9 cellular contexts compared by ENCODE assay signal in the genomic region with DNA sequence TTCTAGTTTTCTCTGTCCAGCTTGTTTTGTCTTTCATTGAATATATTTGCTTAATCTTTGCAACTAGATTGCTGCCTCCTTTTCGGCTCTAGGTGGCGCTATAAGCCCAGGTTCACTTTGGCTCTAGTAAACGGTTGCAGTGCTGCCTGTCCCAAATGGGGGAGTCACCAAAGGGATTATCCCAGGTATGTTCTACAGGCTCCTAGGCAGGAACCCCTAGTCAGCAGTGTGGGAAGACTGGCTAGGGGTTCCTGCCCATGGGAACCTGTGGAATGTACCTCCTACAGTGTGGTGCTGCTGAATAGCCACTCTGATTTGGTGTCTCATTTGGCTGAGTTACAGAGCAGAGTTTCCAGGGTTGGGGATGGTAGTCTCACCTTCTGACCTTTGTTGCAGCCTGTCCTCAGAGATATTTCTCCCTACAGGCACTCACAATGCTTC.
A peak's percentile ranks its signal among the peaks of the same experiment; 100 is the strongest.
DNase-seq lines count a peak whose midpoint lies in the region; ATAC-seq, FAIRE-seq and TF ChIP-seq lines count a peak whose summit lies in the region.
"Had no signal": no experiment of that assay in that cellular context is flagged by ENCODE, and none has a peak within 500 bp of the region (broad histone marks: within the 10 kb centered on the region; RNA-seq: fewer than 3 reads in every experiment).

No MANE protein-coding gene starts in this region.

- H3K27me3 ChIP-seq in SU-DHL-6 (ENCODE audit: low read length) = no peaks in the 10 kb centered on the region
- H3K27me3 ChIP-seq: BLaER1 treated with 17β-estradiol and CSF1 and Interleukin-3, amounts not matched to agents 10 nM and 100 nM had no signal

- H3K4me3 ChIP-seq in SU-DHL-6 (ENCODE audit: insufficient read depth, low read length, poor library complexity, severe bottlenecking) = no peak overlapping the region
- H3K4me3 ChIP-seq: BLaER1 treated with 17β-estradiol and CSF1 and Interleukin-3, amounts not matched to agents 10 nM and 100 nM had no signal

- no peak overlapping the region for H3K4me2 ChIP-seq in SU-DHL-6 (ENCODE audit: low read depth, low read length, poor library complexity, severe bottlenecking)
- H3K4me2 ChIP-seq: BLaER1 treated with 17β-estradiol and CSF1 and Interleukin-3, amounts not matched to agents 10 nM and 100 nM had no signal

- TF ChIP-seq EP300 in Ishikawa (IDR thresholded peaks at IDR 0.05; ENCODE audit: borderline replicate concordance) = no peak

- H4K20me1 ChIP-seq in SU-DHL-6 (ENCODE audit: low read depth, low read length) = no peaks in the 10 kb centered on the region
- H4K20me1 ChIP-seq: BLaER1 treated with 17β-estradiol and CSF1 and Interleukin-3, amounts not matched to agents 10 nM and 100 nM had no signal

- H3K9me2 ChIP-seq in SU-DHL-6 (replicated peaks; ENCODE audit: insufficient read depth, low read length) = no peaks in the 10 kb centered on the region

- H3K36me3 ChIP-seq in SU-DHL-6 (ENCODE audit: low read length) = no peaks in the 10 kb centered on the region

- H3K79me2 ChIP-seq in SU-DHL-6 (ENCODE audit: insufficient read depth, low read length) = no peaks in the 10 kb centered on the region

- no peak overlapping the region for H3K27ac ChIP-seq in SU-DHL-6 (ENCODE audit: low read depth, low read length)
- H3K27ac ChIP-seq: BLaER1 treated with 17β-estradiol and CSF1 and Interleukin-3, amounts not matched to agents 10 nM and 100 nM had no signal

- TF ChIP-seq CTCF in SU-DHL-6 (IDR thresholded peaks at IDR 0.05; ENCODE audit: insufficient read depth, low read length, poor library complexity, severe bottlenecking) = peak; percentile 97

- no peak for ATAC-seq in HG02623 (IDR thresholded peaks at IDR 0.05; ENCODE audit: unreplicated experiment)
- ATAC-seq in GM18867 (IDR thresholded peaks at IDR 0.05; ENCODE audit: unreplicated experiment) = no peak

- peaks cover 2% of the 10 kb centered on the region; the same call in 1 of the 2 replicates for H3F3A ChIP-seq in SU-DHL-6 (ENCODE audit: insufficient read depth)

- H3K9me3 ChIP-seq in SU-DHL-6 (ENCODE audit: insufficient read depth, low read length) = no peaks in the 10 kb centered on the region

- H2AFZ ChIP-seq in SU-DHL-6 (ENCODE audit: low read depth, low read length, severe bottlenecking) = no peak overlapping the region

- no peak overlapping the region for H3K9ac ChIP-seq in SU-DHL-6 (ENCODE audit: low read length)
- H3K9ac ChIP-seq: BLaER1 treated with 17β-estradiol and CSF1 and Interleukin-3, amounts not matched to agents 10 nM and 100 nM had no signal

- peak; percentile 40 for DNase-seq in NCI-H82 (lab: John Stamatoyannopoulos, UW)
- no peak for DNase-seq in NCI-H82 treated with DMSO at 0.1 percent for 48 hours (lab: John Stamatoyannopoulos, UW; ENCODE audit: unreplicated experiment)
- peak; percentile 32 for DNase-seq in hepatic stellate cell (ENCODE audit: low spot score)
- DNase-seq in frontal cortex (ENCODE audit: low spot score in 2 of 2) = no peak

- FAIRE-seq in frontal cortex (lab: Jason Lieb, UNC) = no peak

- peak; percentile 94 for TF ChIP-seq RAD21 in Ishikawa (IDR thresholded peaks at IDR 0.05; ENCODE audit: low read depth)

TF ChIP-seq in Ishikawa, 13 proteins besides CTCF, POLR2A, EP300 and RAD21:
- TF ChIP-seq ZBTB7A (IDR thresholded peaks at IDR 0.05; ENCODE audit: low read depth) = no peak
- TF ChIP-seq, protein P1, sequence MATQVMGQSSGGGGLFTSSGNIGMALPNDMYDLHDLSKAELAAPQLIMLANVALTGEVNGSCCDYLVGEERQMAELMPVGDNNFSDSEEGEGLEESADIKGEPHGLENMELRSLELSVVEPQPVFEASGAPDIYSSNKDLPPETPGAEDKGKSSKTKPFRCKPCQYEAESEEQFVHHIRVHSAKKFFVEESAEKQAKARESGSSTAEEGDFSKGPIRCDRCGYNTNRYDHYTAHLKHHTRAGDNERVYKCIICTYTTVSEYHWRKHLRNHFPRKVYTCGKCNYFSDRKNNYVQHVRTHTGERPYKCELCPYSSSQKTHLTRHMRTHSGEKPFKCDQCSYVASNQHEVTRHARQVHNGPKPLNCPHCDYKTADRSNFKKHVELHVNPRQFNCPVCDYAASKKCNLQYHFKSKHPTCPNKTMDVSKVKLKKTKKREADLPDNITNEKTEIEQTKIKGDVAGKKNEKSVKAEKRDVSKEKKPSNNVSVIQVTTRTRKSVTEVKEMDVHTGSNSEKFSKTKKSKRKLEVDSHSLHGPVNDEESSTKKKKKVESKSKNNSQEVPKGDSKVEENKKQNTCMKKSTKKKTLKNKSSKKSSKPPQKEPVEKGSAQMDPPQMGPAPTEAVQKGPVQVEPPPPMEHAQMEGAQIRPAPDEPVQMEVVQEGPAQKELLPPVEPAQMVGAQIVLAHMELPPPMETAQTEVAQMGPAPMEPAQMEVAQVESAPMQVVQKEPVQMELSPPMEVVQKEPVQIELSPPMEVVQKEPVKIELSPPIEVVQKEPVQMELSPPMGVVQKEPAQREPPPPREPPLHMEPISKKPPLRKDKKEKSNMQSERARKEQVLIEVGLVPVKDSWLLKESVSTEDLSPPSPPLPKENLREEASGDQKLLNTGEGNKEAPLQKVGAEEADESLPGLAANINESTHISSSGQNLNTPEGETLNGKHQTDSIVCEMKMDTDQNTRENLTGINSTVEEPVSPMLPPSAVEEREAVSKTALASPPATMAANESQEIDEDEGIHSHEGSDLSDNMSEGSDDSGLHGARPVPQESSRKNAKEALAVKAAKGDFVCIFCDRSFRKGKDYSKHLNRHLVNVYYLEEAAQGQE (IDR thresholded peaks at IDR 0.05; ENCODE audit: low read depth) = no peak
- no peak for TF ChIP-seq TCF12 (IDR thresholded peaks at IDR 0.05; ENCODE audit: low read depth)
- TF ChIP-seq CEBPB (IDR thresholded peaks at IDR 0.05) = no peak
- TF ChIP-seq, protein P2, sequence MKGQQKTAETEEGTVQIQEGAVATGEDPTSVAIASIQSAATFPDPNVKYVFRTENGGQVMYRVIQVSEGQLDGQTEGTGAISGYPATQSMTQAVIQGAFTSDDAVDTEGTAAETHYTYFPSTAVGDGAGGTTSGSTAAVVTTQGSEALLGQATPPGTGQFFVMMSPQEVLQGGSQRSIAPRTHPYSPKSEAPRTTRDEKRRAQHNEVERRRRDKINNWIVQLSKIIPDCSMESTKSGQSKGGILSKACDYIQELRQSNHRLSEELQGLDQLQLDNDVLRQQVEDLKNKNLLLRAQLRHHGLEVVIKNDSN (IDR thresholded peaks at IDR 0.05) = no peak
- TF ChIP-seq, protein P3, sequence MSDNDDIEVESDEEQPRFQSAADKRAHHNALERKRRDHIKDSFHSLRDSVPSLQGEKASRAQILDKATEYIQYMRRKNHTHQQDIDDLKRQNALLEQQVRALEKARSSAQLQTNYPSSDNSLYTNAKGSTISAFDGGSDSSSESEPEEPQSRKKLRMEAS (IDR thresholded peaks at IDR 0.05) = no peak
- no peak for TF ChIP-seq FOXM1 (IDR thresholded peaks at IDR 0.05; ENCODE audit: borderline replicate concordance, low read depth)
- no peak for TF ChIP-seq TEAD4 (IDR thresholded peaks at IDR 0.05)
- TF ChIP-seq CREB1 (IDR thresholded peaks at IDR 0.05; ENCODE audit: low read depth) = no peak
- no peak for TF ChIP-seq NFIC (IDR thresholded peaks at IDR 0.05)
- TF ChIP-seq YY1 (IDR thresholded peaks at IDR 0.05; ENCODE audit: low read depth) = no peak
- no peak for TF ChIP-seq TAF1 (IDR thresholded peaks at IDR 0.05; ENCODE audit: low read depth)
- TF ChIP-seq EGR1 (IDR thresholded peaks at IDR 0.05) = no peak

Comparison
In these comparisons a context has a peak if more than half of its experiments do, and no peak if none do; other contexts are left out.
1. DNase-seq: peak in NCI-H82 (single experiment) and hepatic stellate cell (single experiment); none in NCI-H82 treated with DMSO at 0.1 percent for 48 hours (single experiment) and frontal cortex (0 of 2).